ENCODE assay signal across 14 cellular contexts in genomic region chr13:23469901-23470525, GRCh38. TPM values are rescaled to one million over a fixed set of nuclear protein-coding genes. Genes with fewer than 3 reads are reported as not detected.
A peak's percentile ranks its signal among the peaks of the same experiment; 100 is the strongest.
DNase-seq lines count a peak whose midpoint lies in the region; TF ChIP-seq lines count a peak whose summit lies in the region.
"Had no signal": no experiment of that assay in that cellular context is flagged by ENCODE, and none has a peak within 500 bp of the region (broad histone marks: within the 10 kb centered on the region; RNA-seq: fewer than 3 reads in every experiment).

No MANE protein-coding gene starts in this region.

- H3K27ac Mint-ChIP-seq in brain: peak overlapping the region in 4 of 5 experiments; percentile 15 to 80 (median 57)

- no peak for TF ChIP-seq CTCF in HFF-Myc (IDR thresholded peaks at IDR 0.05; ENCODE audit: low read depth, low read length, missing control alignments)
- no peak for TF ChIP-seq CTCF in brain (conservative IDR thresholded peaks at IDR 0.05)
- no peak for TF ChIP-seq CTCF in suprapubic skin (IDR thresholded peaks at IDR 0.05)

- H3K9me3 ChIP-seq in suprapubic skin: no peaks in the 10 kb centered on the region
- H3K9me3 ChIP-seq: SK-N-SH had no signal

- H3K4me3 ChIP-seq in HFF-Myc (replicated peaks; ENCODE audit: low read depth, low read length) (peak overlapping the region; percentile 43), suprapubic skin (no peak overlapping the region)

- no peaks in the 10 kb centered on the region for H3K27me3 ChIP-seq in suprapubic skin

- peaks cover 31% of the 10 kb centered on the region for H3K4me1 ChIP-seq in suprapubic skin

- H3K27me3 Mint-ChIP-seq in brain: no peaks in the 10 kb centered on the region

- H3K36me3 Mint-ChIP-seq in brain: no peaks in the 10 kb centered on the region

- peaks cover 0 to 4% (median under 1%) of the 10 kb centered on the region in 5 experiments for H3K9me3 Mint-ChIP-seq in brain

- no peak for TF ChIP-seq POLR2A in suprapubic skin (IDR thresholded peaks at IDR 0.05)

- H3K4me1 Mint-ChIP-seq in brain: peaks cover 47% of the 10 kb centered on the region

- WGBS in suprapubic skin: 64% methylated on average over 11 of the region's 11 CpGs

- DNase-seq in AG08396 (ENCODE audit: low spot score) (peak; percentile 31), HFF-Myc (ENCODE audit: extremely low read depth, low read depth) (peak; percentile 89), kidney tubule cell (ENCODE audit: low spot score) (peak; percentile 78), suprapubic skin (ENCODE audit: low spot score in 2 of 2) (no peak), activated gamma-delta T cell (lab: John Stamatoyannopoulos, UW) (no peak)
- no peak for DNase-seq in activated naive CD4-positive, alpha-beta T cell treated with anti-CD3 and anti-CD28 coated beads, Interleukin-2, amount 50 U/mL, for 16 hours
- DNase-seq in stimulated activated CD4-positive, alpha-beta T cell treated with anti-CD3 and anti-CD28 coated beads, Interleukin-2, amount 100 ng/mL, for 24 hours: no peak
- DNase-seq: ACHN; activated CD4-positive, alpha-beta T cell treated with anti-CD3 and anti-CD28 coated beads for 48 hours; activated naive CD4-positive, alpha-beta T cell; NCI-H510A; SK-N-SH; stimulated activated CD4-positive, alpha-beta T cell treated with anti-CD3 and anti-CD28 coated beads, Interleukin-12 subunit alpha, Interleukin-12 subunit beta, amount 100 ng/mL, for 4 hours had no signal

- H3K27ac ChIP-seq in suprapubic skin: no peak overlapping the region

- no peaks in the 10 kb centered on the region for H3K36me3 ChIP-seq in suprapubic skin

- peak overlapping the region in 2 of 5 experiments; percentile 8 to 11 for H3K4me3 Mint-ChIP-seq in brain

- TF ChIP-seq EP300 in suprapubic skin (IDR thresholded peaks at IDR 0.05): no peak

RNA-seq across cellular contexts. Expression of gene SACS, which starts 36.5 kb away (rescaled TPM):
- 1.8 TPM for polyA plus RNA-seq in brain (ENCODE audit: insufficient read depth, low read depth, low replicate concordance)
- total RNA-seq in suprapubic skin: 10 to 100 TPM in 3 of 4 donors, 1 to 10 TPM in 1; 6.4 to 17.9 (median 13.3) TPM

Comparison
In these comparisons a context has a peak if more than half of its experiments do, and no peak if none do; other contexts are left out.
1. DNase-seq: peak in AG08396 (single experiment), HFF-Myc (single experiment) and kidney tubule cell (single experiment); none in suprapubic skin (0 of 2), activated naive CD4-positive, alpha-beta T cell treated with anti-CD3 and anti-CD28 coated beads, Interleukin-2, amount 50 U/mL, for 16 hours (single experiment), stimulated activated CD4-positive, alpha-beta T cell treated with anti-CD3 and anti-CD28 coated beads, Interleukin-2, amount 100 ng/mL, for 24 hours (0 of 2) and activated gamma-delta T cell (single experiment).